Comparison of ENCODE assay signal across 8 cellular contexts in genomic region chr2:25041928-25042320, GRCh38. TPM values are rescaled to one million over a fixed set of nuclear protein-coding genes. Genes with fewer than 3 reads are reported as not detected.
DNase-seq lines count a peak whose midpoint lies in the region; ATAC-seq and TF ChIP-seq lines count a peak whose summit lies in the region.

A gene with protein sequence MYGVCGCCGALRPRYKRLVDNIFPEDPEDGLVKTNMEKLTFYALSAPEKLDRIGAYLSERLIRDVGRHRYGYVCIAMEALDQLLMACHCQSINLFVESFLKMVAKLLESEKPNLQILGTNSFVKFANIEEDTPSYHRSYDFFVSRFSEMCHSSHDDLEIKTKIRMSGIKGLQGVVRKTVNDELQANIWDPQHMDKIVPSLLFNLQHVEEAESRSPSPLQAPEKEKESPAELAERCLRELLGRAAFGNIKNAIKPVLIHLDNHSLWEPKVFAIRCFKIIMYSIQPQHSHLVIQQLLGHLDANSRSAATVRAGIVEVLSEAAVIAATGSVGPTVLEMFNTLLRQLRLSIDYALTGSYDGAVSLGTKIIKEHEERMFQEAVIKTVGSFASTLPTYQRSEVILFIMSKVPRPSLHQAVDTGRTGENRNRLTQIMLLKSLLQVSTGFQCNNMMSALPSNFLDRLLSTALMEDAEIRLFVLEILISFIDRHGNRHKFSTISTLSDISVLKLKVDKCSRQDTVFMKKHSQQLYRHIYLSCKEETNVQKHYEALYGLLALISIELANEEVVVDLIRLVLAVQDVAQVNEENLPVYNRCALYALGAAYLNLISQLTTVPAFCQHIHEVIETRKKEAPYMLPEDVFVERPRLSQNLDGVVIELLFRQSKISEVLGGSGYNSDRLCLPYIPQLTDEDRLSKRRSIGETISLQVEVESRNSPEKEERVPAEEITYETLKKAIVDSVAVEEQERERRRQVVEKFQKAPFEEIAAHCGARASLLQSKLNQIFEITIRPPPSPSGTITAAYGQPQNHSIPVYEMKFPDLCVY (plus strand): TSS chr2:25042076. CDS start chr2:25042313, 237 bp downstream.

- no CpG with 5 or more reads among the region's 54 CpGs for WGBS in esophagus squamous epithelium, 2 donors

- H2AFZ ChIP-seq in KMS-11 (ENCODE audit: low read depth) = peak within 1 kb of the TSS; percentile 99

- H3K9me3 ChIP-seq in Peyer's patch = no peaks in the 10 kb centered on the region
- no peaks in the 10 kb centered on the region for H3K9me3 ChIP-seq in esophagus squamous epithelium

- TF ChIP-seq POLR2A in Peyer's patch (IDR thresholded peaks at IDR 0.05) (no peak), esophagus squamous epithelium (IDR thresholded peaks at IDR 0.05) (no peak)

- peaks cover 17% of the 10 kb centered on the region; the same call in 1 of the 2 replicates for H3K27me3 ChIP-seq in KMS-11 (ENCODE audit: insufficient read depth, low read depth)
- H3K27me3 ChIP-seq in Peyer's patch = no peaks in the 10 kb centered on the region
- H3K27me3 ChIP-seq in esophagus squamous epithelium = peaks cover 0 to 40% (median 0%) of the 10 kb centered on the region in 4 donors

- peak within 1 kb of the TSS; percentile 93 for H3K4me2 ChIP-seq in KMS-11

- peak within 1 kb of the TSS; percentile 65 for H3K4me3 ChIP-seq in KMS-11 (IDR thresholded peaks at IDR 0.05; ENCODE audit: insufficient read depth, low read depth, low read length)
- H3K4me3 ChIP-seq in Peyer's patch = peak within 1 kb of the TSS; percentile 61 to 96 (median 68)
- peak within 1 kb of the TSS; percentile 58 to 78 (median 68) for H3K4me3 ChIP-seq in esophagus squamous epithelium

- TF ChIP-seq CTCF in KMS-11 (conservative IDR thresholded peaks at IDR 0.05; ENCODE audit: low read depth, low read length) (no peak), Peyer's patch (IDR thresholded peaks at IDR 0.05) (peak in 1 of 6 experiments; percentile 9), esophagus squamous epithelium (IDR thresholded peaks at IDR 0.05) (peak in 2 of 6 experiments; percentile 6 to 12)

- H4K20me1 ChIP-seq in KMS-11 (ENCODE audit: insufficient read depth) = no peaks in the 10 kb centered on the region

- H3K36me3 ChIP-seq in KMS-11 (ENCODE audit: insufficient read depth) (no peaks in the 10 kb centered on the region), Peyer's patch (no peaks in the 10 kb centered on the region), esophagus squamous epithelium (no peaks in the 10 kb centered on the region)

- H3K79me2 ChIP-seq in KMS-11 (ENCODE audit: insufficient read depth, low read depth) = no peaks in the 10 kb centered on the region

- H3K27ac ChIP-seq in KMS-11 = no peak within 1 kb of the TSS
- H3K27ac ChIP-seq in Peyer's patch = peak within 1 kb of the TSS in 3 of 4 donors; percentile 35 to 66 (median 60)
- H3K27ac ChIP-seq in esophagus squamous epithelium = peak within 1 kb of the TSS; percentile 39 to 78 (median 62)

- peak; percentile 97 for ATAC-seq in GM21737 (IDR thresholded peaks at IDR 0.05; ENCODE audit: unreplicated experiment)

- H3K9ac ChIP-seq in KMS-11 = peak within 1 kb of the TSS; percentile 37; the same call in 1 of the 2 replicates

- intact Hi-C loops in esophagus squamous epithelium (cut with DNase I) = no loop called here

- DNase-seq in DMS53 (lab: John Stamatoyannopoulos, UW) = peak; percentile 97
- DNase-seq in Peyer's patch = peak; percentile 92 to 97 (median 96)
- peak; percentile 81 for DNase-seq in activated T-helper 1 cell treated with Interleukin-2 at 50 U/mL for 16 hours (ENCODE audit: low read depth)
- DNase-seq in esophagus squamous epithelium (lab: John Stamatoyannopoulos, UW) = peak; percentile 53
- DNase-seq in myocyte (ENCODE audit: low read depth) = peak; percentile 94
- DNase-seq in stimulated activated CD8-positive, alpha-beta memory T cell treated with anti-CD3 and anti-CD28 coated beads, Interleukin-7, amount 100 ng/mL, for 24 hours (ENCODE audit: low read depth) = peak; percentile 77

- H3K4me1 ChIP-seq in KMS-11 (ENCODE audit: low read depth, poor library complexity, severe bottlenecking) = peaks cover 10% of the 10 kb centered on the region
- peaks cover 0 to 20% (median 13%) of the 10 kb centered on the region in 4 donors for H3K4me1 ChIP-seq in Peyer's patch
- H3K4me1 ChIP-seq in esophagus squamous epithelium = peaks cover 13 to 27% (median 14%) of the 10 kb centered on the region in 3 donors

RNA-seq across cellular contexts. Expression of the gene that starts here (rescaled TPM):
- total RNA-seq in Peyer's patch (1 to 10 TPM in 1 of 4 donors, under 1 TPM in 3; 0.40 to 1.2 (median 0.65) TPM), esophagus squamous epithelium (1 to 10 TPM in 1 of 4 donors, under 1 TPM in 3; under 0.01 to 1.4 (median 0.32) TPM), myocyte (0.26 and 0.45 TPM in 2 replicates)
- polyA plus RNA-seq in myocyte (2012) = 1.1 TPM
